Comparison of ENCODE assay signal across 26 cellular contexts in the genomic region with DNA sequence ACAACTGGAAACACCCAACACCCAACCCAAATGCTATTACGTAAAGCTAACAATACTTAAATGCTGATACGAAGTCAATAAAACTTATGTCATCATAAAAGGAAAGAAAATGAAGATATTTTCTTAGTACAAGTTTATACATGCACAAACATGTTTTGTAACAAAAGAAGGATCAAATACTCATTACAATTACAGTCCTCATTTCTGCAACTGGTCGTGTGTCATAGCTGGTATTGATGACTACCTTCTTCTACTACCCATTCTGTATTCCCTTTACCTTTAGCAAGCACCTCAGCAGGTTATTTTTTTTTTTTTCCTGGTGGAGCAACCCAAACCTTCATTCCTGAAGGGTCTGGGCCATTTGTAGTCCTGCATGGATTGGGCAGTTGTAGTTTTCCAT.
DNase-seq lines count a peak whose midpoint lies in the region; ATAC-seq, FAIRE-seq and TF ChIP-seq lines count a peak whose summit lies in the region.
"Had no signal": no experiment of that assay in that cellular context is flagged by ENCODE, and none has a peak within 500 bp of the region (broad histone marks: within the 10 kb centered on the region; RNA-seq: fewer than 3 reads in every experiment).

No MANE protein-coding gene starts in this region.

- in situ Hi-C loops in mammary epithelial cell (cut with MboI; ENCODE audit: low sequenced_read_pairs in 2 of 2), result no loop called here

- H3K4me2 ChIP-seq in mammary epithelial cell (ENCODE audit: insufficient read depth, low read depth, low read length), result no peak overlapping the region
- H3K4me2 ChIP-seq: BLaER1 had no signal

- no peaks in the 10 kb centered on the region for H4K20me1 ChIP-seq in mammary epithelial cell (ENCODE audit: insufficient read depth, low read length)
- H4K20me1 ChIP-seq: BLaER1 had no signal

- no peak for FAIRE-seq in bronchial epithelial cell (lab: Jason Lieb, UNC)
- FAIRE-seq: A204.1, GM12878, GM12892, GM18507 had no signal

- H3K36me3 ChIP-seq in mammary epithelial cell (ENCODE audit: insufficient read depth, low read length) (no peaks in the 10 kb centered on the region), breast epithelium (no peaks in the 10 kb centered on the region), bronchial epithelial cell (ENCODE audit: control insufficient read depth, insufficient read depth, low read length) (no peaks in the 10 kb centered on the region)
- H3K36me3 ChIP-seq: BE2C, BLaER1 had no signal

- H2AFZ ChIP-seq in mammary epithelial cell (ENCODE audit: low read depth, low read length), result no peak overlapping the region

- H3K27me3 ChIP-seq in mammary epithelial cell (ENCODE audit: insufficient read depth, low read length) (no peaks in the 10 kb centered on the region), breast epithelium (no peaks in the 10 kb centered on the region), bronchial epithelial cell (ENCODE audit: control insufficient read depth, insufficient read depth, low read length) (no peaks in the 10 kb centered on the region), foreskin keratinocyte (no peaks in the 10 kb centered on the region)
- H3K27me3 ChIP-seq: BE2C, BLaER1 had no signal

- CTCF ChIA-PET in mammary epithelial cell (lab: Charles Lee; ENCODE audit: low non-redundant PET), result no interaction called here

- ATAC-seq in foreskin keratinocyte, result peak; percentile 34
- ATAC-seq in HG02678 (IDR thresholded peaks at IDR 0.05; ENCODE audit: unreplicated experiment), result no peak
- ATAC-seq: GM12878 had no signal

- H3K27ac ChIP-seq in mammary epithelial cell (ENCODE audit: insufficient read depth, low read depth, low read length) (no peak overlapping the region), breast epithelium (no peak overlapping the region), foreskin keratinocyte (no peak overlapping the region)
- H3K27ac ChIP-seq: BLaER1 had no signal

- no TSS peak for BruUV-seq in mammary epithelial cell (replicated peaks; lab: Mats Ljungman, UMichigan)

- H3K4me1 ChIP-seq in mammary epithelial cell (ENCODE audit: insufficient read depth, low read length), result no peaks in the 10 kb centered on the region
- no peaks in the 10 kb centered on the region for H3K4me1 ChIP-seq in breast epithelium
- no peaks in the 10 kb centered on the region for H3K4me1 ChIP-seq in foreskin keratinocyte
- H3K4me1 ChIP-seq: BE2C, BLaER1 had no signal

- intact Hi-C loops in mammary epithelial cell (cut with micrococcal nuclease) (no loop called here), breast epithelium (cut with DNase I; ENCODE audit: low total_unique reads) (no loop called here)

- H3K9me3 ChIP-seq in mammary epithelial cell (replicated peaks; ENCODE audit: insufficient read depth, low read length) (no peaks in the 10 kb centered on the region), breast epithelium (no peaks in the 10 kb centered on the region)
- H3K9me3 ChIP-seq: BE2C had no signal

- 59% methylated on average over 3 of the region's 3 CpGs for whole genome bisulfite sequencing in mammary epithelial cell (ENCODE audit: low coverage, missing lambda C conversion rate)

- peak; percentile 23 for DNase-seq in mammary epithelial cell
- DNase-seq in breast epithelium (ENCODE audit: low spot score in 2 of 2), result no peak
- DNase-seq in bronchial epithelial cell (ENCODE audit: low read depth), result peak; percentile 62
- peak; percentile 75 for DNase-seq in epithelial cell of esophagus (ENCODE audit: low read depth)
- peak in 1 of 2 donors; percentile 51 for DNase-seq in foreskin keratinocyte
- DNase-seq in pons (ENCODE audit: low spot score), result no peak
- DNase-seq: 8988T; ACHN; BE2C; C1 segment of cervical spinal cord; CD4-positive, alpha-beta memory T cell; CD4-positive, CD25-positive, alpha-beta regulatory T cell; CD8-positive, alpha-beta memory T cell; COR-L47; DMS 273 treated with DMSO at 0.1 percent for 48 hours; DMS153; DMS79; DND-41; EL; GDM1 had no signal

- dilution Hi-C loops in mammary epithelial cell (cut with HindIII; ENCODE audit: low sequenced_read_pairs), result no loop called here

- H3K9ac ChIP-seq in mammary epithelial cell (ENCODE audit: insufficient read depth, low read length), result no peak overlapping the region
- H3K9ac ChIP-seq: BLaER1 had no signal

- H3K4me3 ChIP-seq in mammary epithelial cell (replicated peaks in 1 of 3; ENCODE audit: insufficient read depth in 1 of 3, low read depth in 2 of 3, low read length in 3 of 3) (no peak overlapping the region), breast epithelium (no peak overlapping the region), bronchial epithelial cell (ENCODE audit: low read depth, low read length) (no peak overlapping the region), epithelial cell of esophagus (ENCODE audit: low read length) (no peak overlapping the region)
- H3K4me3 ChIP-seq: BLaER1, GM12878 had no signal

- no peak for TF ChIP-seq CTCF in mammary epithelial cell (conservative IDR thresholded peaks at IDR 0.05 in 1 of 2, IDR thresholded peaks at IDR 0.05 in 1 of 2; ENCODE audit: extremely low read depth in 1 of 2, insufficient read depth in 1 of 2, low read depth in 1 of 2, low read length in 2 of 2)
- TF ChIP-seq CTCF in breast epithelium (IDR thresholded peaks at IDR 0.05), result no peak
- no peak for TF ChIP-seq CTCF in bronchial epithelial cell (IDR thresholded peaks at IDR 0.05; ENCODE audit: insufficient read depth, low read length, severe bottlenecking)
- no peak for TF ChIP-seq CTCF in epithelial cell of esophagus (IDR thresholded peaks at IDR 0.05; ENCODE audit: insufficient read depth, low read depth, low read length, missing control alignments)
- no peak for TF ChIP-seq CTCF in foreskin keratinocyte (conservative IDR thresholded peaks at IDR 0.05)

- TF ChIP-seq POLR2A in breast epithelium (IDR thresholded peaks at IDR 0.05), result no peak

- H3K79me2 ChIP-seq in mammary epithelial cell (ENCODE audit: insufficient read depth, low read length), result no peaks in the 10 kb centered on the region

Comparison
In these comparisons a context has a peak if more than half of its experiments do, and no peak if none do; other contexts are left out.
1. DNase-seq: peak in mammary epithelial cell (single experiment), bronchial epithelial cell (single experiment) and epithelial cell of esophagus (single experiment); none in breast epithelium (0 of 2) and pons (single experiment).